ENCODE assay signal across 18 cellular contexts in genomic region chrX:80817002-80817401, GRCh38. TPM values are rescaled to one million over a fixed set of nuclear protein-coding genes. Genes with fewer than 3 reads are reported as not detected.
A peak's percentile ranks its signal among the peaks of the same experiment; 100 is the strongest.
DNase-seq lines count a peak whose midpoint lies in the region; ATAC-seq and TF ChIP-seq lines count a peak whose summit lies in the region.
"Had no signal": no experiment of that assay in that cellular context is flagged by ENCODE, and none has a peak within 500 bp of the region (broad histone marks: within the 10 kb centered on the region; RNA-seq: fewer than 3 reads in every experiment).

No MANE protein-coding gene starts in this region.

- no peaks in the 10 kb centered on the region for H3K9me3 ChIP-seq in GM23248 (ENCODE audit: low read depth)
- H3K9me3 ChIP-seq: SJSA1 had no signal

- H2AFZ ChIP-seq in GM23248, result no peak overlapping the region

- H3K27me3 Mint-ChIP-seq in stimulated activated naive B cell treated with anti-CD40 and anti-IgM and Interleukin-4, amounts not matched to agents 10 μg/mL and 1 μg/mL and 100 μg/mL, for 72 hours, result no peaks in the 10 kb centered on the region
- H3K27me3 Mint-ChIP-seq: IgD-negative memory B cell had no signal

- in situ Hi-C loops in GM23248 (cut with MboI), result no loop called here

- H3K9me3 Mint-ChIP-seq in stimulated activated naive B cell treated with anti-CD40 and anti-IgM and Interleukin-4, amounts not matched to agents 10 μg/mL and 1 μg/mL and 100 μg/mL, for 72 hours, result peaks cover 0 to 3% of the 10 kb centered on the region in 2 donors

- WGBS in GM23248 (ENCODE audit: low coverage in 1 of 2, low lambda C conversion rate in 2 of 2, missing lambda C conversion rate in 2 of 2), 2 experiments, result 82 to 100% methylated on average over 1 of the region's 1 CpG

- H3K27me3 ChIP-seq in GM23248 (replicated peaks; ENCODE audit: insufficient read depth), result no peaks in the 10 kb centered on the region
- H3K27me3 ChIP-seq: SJSA1 had no signal

- H3F3A ChIP-seq in GM23248 (ENCODE audit: insufficient read depth), result no peaks in the 10 kb centered on the region

- H3K36me3 Mint-ChIP-seq in stimulated activated naive B cell treated with anti-CD40 and anti-IgM and Interleukin-4, amounts not matched to agents 10 μg/mL and 1 μg/mL and 100 μg/mL, for 72 hours, result no peaks in the 10 kb centered on the region
- H3K36me3 Mint-ChIP-seq: CD14-positive monocyte, IgD-negative memory B cell had no signal

- peak; percentile 15 for DNase-seq in A172 (ENCODE audit: low spot score)
- peak; percentile 21 for DNase-seq in GM23248
- DNase-seq in astrocyte of the hippocampus (ENCODE audit: low read depth, low spot score), result peak; percentile 3
- DNase-seq in epithelial cell of esophagus (ENCODE audit: low read depth), result peak; percentile 19
- no peak for DNase-seq in stimulated activated naive B cell treated with anti-CD40 and anti-IgM and Interleukin-4, amounts not matched to agents 10 μg/mL and 1 μg/mL and 100 μg/mL, for 72 hours
- no peak for DNase-seq in activated T-cell treated with anti-CD3 and anti-CD28 coated beads, Interleukin-2, amount 50 U/mL, for 1 hour
- no peak for DNase-seq in stimulated activated CD4-positive, alpha-beta T cell treated with anti-CD3 and anti-CD28 coated beads, Interleukin-12 subunit alpha, Interleukin-12 subunit beta, amount 100 ng/mL, for 4 hours
- DNase-seq: COR-L47, HCEC 1CT, NCI-H1417 treated with DMSO at 0.1 percent for 48 hours, NCI-H1930, NCI-H2171, NCI-H446 treated with DMSO at 0.1 percent for 48 hours, OCI-M1 had no signal

- peaks cover 3 to 4% of the 10 kb centered on the region in 2 donors for H3K4me1 Mint-ChIP-seq in stimulated activated naive B cell treated with anti-CD40 and anti-IgM and Interleukin-4, amounts not matched to agents 10 μg/mL and 1 μg/mL and 100 μg/mL, for 72 hours

- no peak overlapping the region for H3K27ac ChIP-seq in GM23248
- H3K27ac ChIP-seq: SJSA1 had no signal

- H4K20me1 ChIP-seq in GM23248 (ENCODE audit: insufficient read depth), result no peaks in the 10 kb centered on the region

- H3K9ac ChIP-seq in GM23248, result no peak overlapping the region

- H3K36me3 ChIP-seq in GM23248 (ENCODE audit: low read depth), result no peaks in the 10 kb centered on the region
- H3K36me3 ChIP-seq: SJSA1 had no signal

- no peaks in the 10 kb centered on the region for H3K79me2 ChIP-seq in GM23248 (ENCODE audit: insufficient read depth)

- no peak for ATAC-seq in stimulated activated naive B cell treated with anti-CD40 and anti-IgM and Interleukin-4, amounts not matched to agents 10 μg/mL and 1 μg/mL and 100 μg/mL, for 72 hours (replicated peaks)
- ATAC-seq in GM21723 (IDR thresholded peaks at IDR 0.05; ENCODE audit: unreplicated experiment), result no peak

- TF ChIP-seq CTCF in epithelial cell of esophagus (IDR thresholded peaks at IDR 0.05; ENCODE audit: insufficient read depth, low read depth, low read length, missing control alignments), result no peak

- H3K4me3 ChIP-seq in GM23248 (no peak overlapping the region), epithelial cell of esophagus (ENCODE audit: low read length) (no peak overlapping the region)
- H3K4me3 ChIP-seq: SJSA1 had no signal

- no peaks in the 10 kb centered on the region for H3K4me1 ChIP-seq in GM23248 (ENCODE audit: insufficient read depth)
- H3K4me1 ChIP-seq: SJSA1 had no signal

- H3K9me2 ChIP-seq in GM23248 (ENCODE audit: insufficient read depth), result no peaks in the 10 kb centered on the region

- H3K4me2 ChIP-seq in GM23248 (ENCODE audit: unreplicated experiment), result no peak overlapping the region

- H3K4me3 Mint-ChIP-seq in stimulated activated naive B cell treated with anti-CD40 and anti-IgM and Interleukin-4, amounts not matched to agents 10 μg/mL and 1 μg/mL and 100 μg/mL, for 72 hours, result no peak overlapping the region
- H3K4me3 Mint-ChIP-seq: CD14-positive monocyte, IgD-negative memory B cell had no signal

- H3K27ac Mint-ChIP-seq in stimulated activated naive B cell treated with anti-CD40 and anti-IgM and Interleukin-4, amounts not matched to agents 10 μg/mL and 1 μg/mL and 100 μg/mL, for 72 hours, result no peak overlapping the region
- H3K27ac Mint-ChIP-seq: CD14-positive monocyte, IgD-negative memory B cell had no signal

RNA-seq across cellular contexts. Expression of gene BRWD3, which starts 7.3 kb away (rescaled TPM):
- total RNA-seq in A172 (2014; rRNA removed; shearing (Covaris generic)), result 0.90 and 2.2 TPM in 2 replicates
- total RNA-seq in GM23248 (2014; rRNA removed; shearing (Covaris generic)), result 3.2 and 4.3 TPM in 2 replicates
- 0.62 and 0.86 TPM in 2 replicates for polyA plus RNA-seq in GM23248 (2016; fragmentation: Nextera tagmentation; extraction: Ambion mirVana)

Comparison
In these comparisons a context has a peak if more than half of its experiments do, and no peak if none do; other contexts are left out.
1. DNase-seq: peak in A172 (single experiment), GM23248 (single experiment), astrocyte of the hippocampus (single experiment) and epithelial cell of esophagus (single experiment); none in stimulated activated naive B cell treated with anti-CD40 and anti-IgM and Interleukin-4, amounts not matched to agents 10 μg/mL and 1 μg/mL and 100 μg/mL, for 72 hours (single experiment), activated T-cell treated with anti-CD3 and anti-CD28 coated beads, Interleukin-2, amount 50 U/mL, for 1 hour (single experiment) and stimulated activated CD4-positive, alpha-beta T cell treated with anti-CD3 and anti-CD28 coated beads, Interleukin-12 subunit alpha, Interleukin-12 subunit beta, amount 100 ng/mL, for 4 hours (single experiment).